In genomic region chr1:34950428-34950827, GRCh38 we compare ENCODE assay signal across 35 cellular contexts. TPM values are rescaled to one million over a fixed set of nuclear protein-coding genes. Genes with fewer than 3 reads are reported as not detected.
DNase-seq lines count a peak whose midpoint lies in the region; ATAC-seq, FAIRE-seq and TF ChIP-seq lines count a peak whose summit lies in the region.
"Had no signal": no experiment of that assay in that cellular context is flagged by ENCODE, and none has a peak within 500 bp of the region (broad histone marks: within the 10 kb centered on the region; RNA-seq: fewer than 3 reads in every experiment).

No MANE protein-coding gene starts in this region.

- H3K4me3 ChIP-seq in HEK293 (ENCODE audit: low read depth, low read length) (no peak overlapping the region), K562 (no peak overlapping the region)
- H3K4me3 ChIP-seq: A549; BLaER1; BLaER1 treated with 17β-estradiol and CSF1 and Interleukin-3, amounts not matched to agents 10 nM and 100 nM had no signal

- no peak for DNase-seq in K562 (ENCODE audit: extremely low read depth in 1 of 4, low spot score in 3 of 4)
- no peak for DNase-seq in stimulated activated naive CD8-positive, alpha-beta T cell treated with anti-CD3 and anti-CD28 coated beads, Interleukin-15, Interleukin-2, amounts not matched to agents 100 U/mL and 50 U/mL, for 24 hours
- no peak for DNase-seq in GF-D8 (lab: John Stamatoyannopoulos, UW)
- DNase-seq: 8988T; ACHN; AML-193; BE2C; C1 segment of cervical spinal cord; Caco-2; Calu3; CD4-positive, alpha-beta memory T cell; CD4-positive, alpha-beta T cell; CD4-positive, CD25-positive, alpha-beta regulatory T cell; CD8-positive, alpha-beta memory T cell; CD8-positive, alpha-beta T cell; COR-L47; DMS 273 treated with DMSO at 0.1 percent for 48 hours; DMS153; DMS53; DMS79; DMS79 treated with DMSO at 0.1 percent for 48 hours; DND-41; EL had no signal

- H3K27me3 ChIP-seq in K562 (ENCODE audit: control insufficient read depth in 2 of 2, insufficient read depth in 2 of 2, low read length in 2 of 2): peaks cover 27 to 32% of the 10 kb centered on the region in 2 experiments
- H3K27me3 ChIP-seq: BE2C; BLaER1; BLaER1 treated with 17β-estradiol and CSF1 and Interleukin-3, amounts not matched to agents 10 nM and 100 nM had no signal

- H3K36me3 ChIP-seq in HEK293 (ENCODE audit: control insufficient read depth in 2 of 2, insufficient read depth in 1 of 2, low read length in 2 of 2) (no peaks in the 10 kb centered on the region), K562 (ENCODE audit: control insufficient read depth, insufficient read depth, low read length) (no peaks in the 10 kb centered on the region)
- H3K36me3 ChIP-seq: BE2C; BLaER1; BLaER1 treated with 17β-estradiol and CSF1 and Interleukin-3, amounts not matched to agents 10 nM and 100 nM had no signal

- H2AFZ ChIP-seq in K562 (ENCODE audit: low read depth, low read length): no peak overlapping the region

- H3K27ac ChIP-seq in HEK293 (ENCODE audit: extremely low read depth, low read depth, low read length) (no peak overlapping the region), K562 (ENCODE audit: extremely low read depth, low read depth, low read length) (no peak overlapping the region)
- H3K27ac ChIP-seq: 22Rv1; A549; BLaER1; BLaER1 treated with 17β-estradiol and CSF1 and Interleukin-3, amounts not matched to agents 10 nM and 100 nM; C4-2B had no signal

- H3K9me1 ChIP-seq in K562 (ENCODE audit: control insufficient read depth, insufficient read depth, low read length): no peaks in the 10 kb centered on the region

- in situ Hi-C loops in K562 (cut with MboI): no loop called here

- no peak for TF ChIP-seq RAD21 in K562 (CRISPR knock-in tag; conservative IDR thresholded peaks at IDR 0.05 in 1 of 2, IDR thresholded peaks at IDR 0.05 in 1 of 2)

- intact Hi-C loops in K562 (cut with micrococcal nuclease): no loop called here

- no TSS peak for BruUV-seq in K562 (replicated peaks; lab: Mats Ljungman, UMichigan)

- TF ChIP-seq POLR2A in K562 (conservative IDR thresholded peaks at IDR 0.05): no peak

- H3K4me2 ChIP-seq in K562 (ENCODE audit: insufficient read depth, low read length): no peak overlapping the region
- H3K4me2 ChIP-seq: A549; BLaER1; BLaER1 treated with 17β-estradiol and CSF1 and Interleukin-3, amounts not matched to agents 10 nM and 100 nM had no signal

- no peaks in the 10 kb centered on the region for H4K20me1 ChIP-seq in K562 (replicated peaks; ENCODE audit: control insufficient read depth, insufficient read depth, low read length)
- H4K20me1 ChIP-seq: BLaER1; BLaER1 treated with 17β-estradiol and CSF1 and Interleukin-3, amounts not matched to agents 10 nM and 100 nM had no signal

- H3K4me1 ChIP-seq in HEK293 (ENCODE audit: control insufficient read depth, insufficient read depth, low read length) (no peaks in the 10 kb centered on the region), K562 (replicated peaks in 1 of 2; ENCODE audit: control insufficient read depth in 2 of 2, insufficient read depth in 2 of 2, low read length in 2 of 2) (no peaks in the 10 kb centered on the region)
- H3K4me1 ChIP-seq: A549; BE2C; BLaER1; BLaER1 treated with 17β-estradiol and CSF1 and Interleukin-3, amounts not matched to agents 10 nM and 100 nM; Caco-2 had no signal

- no peak for FAIRE-seq in K562 (lab: Jason Lieb, UNC)
- FAIRE-seq: A204.1, A549, D721Med had no signal

- no peak overlapping the region for H3K9ac ChIP-seq in K562 (ENCODE audit: insufficient read depth in 1 of 2, low read depth in 2 of 2, low read length in 2 of 2)
- H3K9ac ChIP-seq: BLaER1; BLaER1 treated with 17β-estradiol and CSF1 and Interleukin-3, amounts not matched to agents 10 nM and 100 nM had no signal

- no peaks in the 10 kb centered on the region for H3K79me2 ChIP-seq in K562 (ENCODE audit: control insufficient read depth, insufficient read depth, low read length)

- TF ChIP-seq EP300 in K562 (IDR thresholded peaks at IDR 0.05; ENCODE audit: low read length): no peak

- 4% methylated on average over 1 of the region's 1 CpG for WGBS in K562 (ENCODE audit: insufficient coverage, low coverage, missing lambda C conversion rate)

- H3K9me3 ChIP-seq in HEK293 (ENCODE audit: control insufficient read depth, insufficient read depth, low read depth, low read length): no peaks in the 10 kb centered on the region
- H3K9me3 ChIP-seq in K562 (replicated peaks; ENCODE audit: control insufficient read depth, insufficient read depth, low read depth, low read length): no peaks in the 10 kb centered on the region
- H3K9me3 ChIP-seq: A549, BE2C, Caco-2 had no signal

- no peak for TF ChIP-seq CTCF in HEK293 (tag by site-specific recombination; IDR thresholded peaks at IDR 0.05)
- no peak for TF ChIP-seq CTCF in K562 (IDR thresholded peaks at IDR 0.05 in 2 of 3, conservative IDR thresholded peaks at IDR 0.05 in 1 of 3; ENCODE audit: insufficient read depth in 2 of 3, low read depth in 1 of 3, low read length in 3 of 3)

- CTCF ChIA-PET in HEK293 (lab: Yijun Ruan, JAX) (no interaction called here), K562 (lab: Yijun Ruan, JAX; ENCODE audit: low intra/inter-chr PET ratio) (no interaction called here)

- POLR2A ChIA-PET in HEK293 (lab: Yijun Ruan, JAX) (no interaction called here), K562 (lab: Yijun Ruan, JAX) (interaction anchor here (1.0 kb wide), 1 partner anchor 9 kb away, joined by 3 read pairs; no protein-coding TSS in a partner anchor)

- no peak for ATAC-seq in K562
- no peak for ATAC-seq in stimulated activated naive CD8-positive, alpha-beta T cell treated with anti-CD3 and anti-CD28 coated beads, Interleukin-15, Interleukin-2, amounts not matched to agents 100 U/mL and 50 U/mL, for 24 hours
- ATAC-seq: A549; CD8-positive, alpha-beta T cell had no signal

TF ChIP-seq in HEK293, 187 proteins besides CTCF, POLR2A, EP300 and RAD21:
- peak; percentile 60; the same call in 1 of the 2 replicates for TF ChIP-seq ZNF146 (tag by site-specific recombination; IDR thresholded peaks at IDR 0.05)
- TF ChIP-seq ZNF571 (tag by site-specific recombination; IDR thresholded peaks at IDR 0.05): no peak
TF ChIP-seq in HEK293: peak in this region for 1.

TF ChIP-seq in K562, 482 proteins besides CTCF, POLR2A, EP300 and RAD21:
- TF ChIP-seq ZNF146 (CRISPR knock-in tag; IDR thresholded peaks at IDR 0.05; ENCODE audit: unreplicated experiment) (peak; percentile 65), ELK3 (CRISPR knock-in tag; IDR thresholded peaks at IDR 0.05) (no peak), RBM25 (IDR thresholded peaks at IDR 0.05; ENCODE audit: low read depth, low read length, severe bottlenecking) (peak; percentile 44), KHSRP (IDR thresholded peaks at IDR 0.05) (no peak)

RNA-seq across cellular contexts. Expression of gene DLGAP3, which starts 21.0 kb away (rescaled TPM):
- total RNA-seq in K562 (2011; cell fraction: chromatin; rRNA removed; ENCODE audit: low replicate concordance): 0.30 TPM in 1 of 2 replicates, not detected in the other
- total RNA-seq in K562 (2011; cell fraction: nucleolus; rRNA removed): 0.17 TPM in 1 of 2 replicates, not detected in the other
- total RNA-seq in K562 (2011; cell fraction: nucleoplasm; rRNA removed): not detected in 2 replicates
- total RNA-seq in K562 (2014; rRNA removed) (not detected in 2 replicates), K562 (2014; rRNA removed; fragmentation: Illumina TruSeq; extraction: Trizol) (not detected in 2 replicates), K562 (2015; rRNA removed; fragmentation: Illumina TruSeq; extraction: Trizol) (not detected in 2 replicates), K562 (2021) (0.07 and 0.18 TPM in 2 replicates)
- polyA plus RNA-seq in K562 (2011; rRNA removed) (0.01 and 0.03 TPM in 2 replicates), K562 (2014; fragmentation: Illumina TruSeq; extraction: Trizol) (0.04 TPM in 1 of 2 replicates, not detected in the other), K562 (2014; fragmentation: Nextera tagmentation; extraction: Ambion mirVana) (not detected), K562 (2014; rRNA removed) (0.01 and 0.16 TPM in 2 replicates)
- polyA plus RNA-seq in K562 (2011; cell fraction: cytosol; rRNA removed): 0.01 and 0.15 TPM in 2 replicates
- polyA plus RNA-seq in K562 (2011; cell fraction: nucleus; rRNA removed): 0.03 and 0.26 TPM in 2 replicates
- polyA plus RNA-seq in K562 (2012): 0.03 and 0.05 TPM in 2 replicates
- not detected in 2 replicates for polyA minus RNA-seq in K562 (2011; rRNA and poly(A)+ RNA removed)
- polyA minus RNA-seq in K562 (2011; cell fraction: cytosol; rRNA and poly(A)+ RNA removed): not detected in 2 replicates
- polyA minus RNA-seq in K562 (2011; cell fraction: nucleus; rRNA and poly(A)+ RNA removed): 0.13 TPM in 1 of 2 replicates, not detected in the other
- total RNA-seq: A172, A673 had no signal
- polyA plus RNA-seq: AG04450; BJ; CD8-positive, alpha-beta memory T cell had no signal

RNA-seq across cellular contexts. Expression of gene TMEM35B, which starts 34.7 kb away (rescaled TPM):
- total RNA-seq in K562 (2011; cell fraction: chromatin; rRNA removed; ENCODE audit: low replicate concordance): 9.8 and 19.4 TPM in 2 replicates
- 37.8 and 41.2 TPM in 2 replicates for total RNA-seq in K562 (2011; cell fraction: nucleolus; rRNA removed)
- total RNA-seq in K562 (2011; cell fraction: nucleoplasm; rRNA removed): 37.2 and 43.2 TPM in 2 replicates
- total RNA-seq in K562 (2014; rRNA removed) (11.4 and 13.1 TPM in 2 replicates), K562 (2014; rRNA removed; fragmentation: Illumina TruSeq; extraction: Trizol) (18.9 and 19.8 TPM in 2 replicates), K562 (2015; rRNA removed; fragmentation: Illumina TruSeq; extraction: Trizol) (11.4 and 11.7 TPM in 2 replicates), K562 (2021) (15.6 and 17.3 TPM in 2 replicates)
- polyA plus RNA-seq in K562 (2011; rRNA removed) (42.7 and 43.5 TPM in 2 replicates), K562 (2014; fragmentation: Illumina TruSeq; extraction: Trizol) (18.5 and 21.4 TPM in 2 replicates), K562 (2014; fragmentation: Nextera tagmentation; extraction: Ambion mirVana) (100 to 1,000 TPM; 123 to 142 TPM), K562 (2014; rRNA removed) (21.6 and 21.8 TPM in 2 replicates)
- polyA plus RNA-seq in K562 (2011; cell fraction: cytosol; rRNA removed): 30.7 and 36.1 TPM in 2 replicates
- 15.2 and 18.2 TPM in 2 replicates for polyA plus RNA-seq in K562 (2011; cell fraction: nucleus; rRNA removed)
- 31.1 and 33.9 TPM in 2 replicates for polyA plus RNA-seq in K562 (2012)
- polyA minus RNA-seq in K562 (2011; rRNA and poly(A)+ RNA removed): 15.9 and 16.5 TPM in 2 replicates
- 3.9 and 13.7 TPM in 2 replicates for polyA minus RNA-seq in K562 (2011; cell fraction: cytosol; rRNA and poly(A)+ RNA removed)
- polyA minus RNA-seq in K562 (2011; cell fraction: nucleus; rRNA and poly(A)+ RNA removed): 3.7 and 4.2 TPM in 2 replicates

Comparison
In these comparisons a context has a peak if more than half of its experiments do, and no peak if none do; other contexts are left out.
1. Of the 44 proteins assayed by ChIP-seq in both K562 and HEK293: peak only in K562: none; only in HEK293: none; in both: ZNF146; in neither: 43.